In genomic region chr11:90223248-90223585, GRCh38 we compare ENCODE assay signal across 1 cellular context.
TF ChIP-seq lines count a peak whose summit lies in the region.

No MANE protein-coding gene starts in this region.

TF ChIP-seq in HCT116, 20 proteins besides CTCF, POLR2A, EP300 and RAD21 (continued from another document):
- no peak for TF ChIP-seq ZBTB33 (IDR thresholded peaks at IDR 0.05; ENCODE audit: extremely low read depth, insufficient replicate concordance, low read length)
- no peak for TF ChIP-seq FOSL1 (IDR thresholded peaks at IDR 0.05; ENCODE audit: low read depth)
